ENCODE assay signal across 1 cellular context in the genomic region with DNA sequence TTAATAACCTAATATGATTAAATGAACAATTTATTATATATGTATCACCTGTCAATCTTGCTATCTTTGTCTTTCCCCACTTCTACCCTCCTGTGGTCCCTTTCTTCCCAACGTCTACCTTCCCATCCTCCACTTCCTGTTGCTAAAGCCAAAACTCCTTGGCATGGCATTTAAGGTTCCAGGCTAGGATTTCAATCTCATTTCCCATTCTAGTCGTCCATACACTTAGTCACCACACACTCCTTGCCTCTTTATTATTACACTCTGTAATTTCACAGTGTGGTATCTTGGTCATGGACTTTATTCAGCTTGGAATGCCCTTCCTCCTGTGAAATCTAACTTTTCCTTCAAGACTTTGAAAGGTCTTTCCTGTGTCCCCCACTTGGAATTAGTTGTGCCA.
TF ChIP-seq lines count a peak whose summit lies in the region.

No MANE protein-coding gene starts in this region.

TF ChIP-seq in WTC11, 78 proteins besides CTCF, POLR2A, EP300 and RAD21 (continued from another document):
- TF ChIP-seq, protein P1, sequence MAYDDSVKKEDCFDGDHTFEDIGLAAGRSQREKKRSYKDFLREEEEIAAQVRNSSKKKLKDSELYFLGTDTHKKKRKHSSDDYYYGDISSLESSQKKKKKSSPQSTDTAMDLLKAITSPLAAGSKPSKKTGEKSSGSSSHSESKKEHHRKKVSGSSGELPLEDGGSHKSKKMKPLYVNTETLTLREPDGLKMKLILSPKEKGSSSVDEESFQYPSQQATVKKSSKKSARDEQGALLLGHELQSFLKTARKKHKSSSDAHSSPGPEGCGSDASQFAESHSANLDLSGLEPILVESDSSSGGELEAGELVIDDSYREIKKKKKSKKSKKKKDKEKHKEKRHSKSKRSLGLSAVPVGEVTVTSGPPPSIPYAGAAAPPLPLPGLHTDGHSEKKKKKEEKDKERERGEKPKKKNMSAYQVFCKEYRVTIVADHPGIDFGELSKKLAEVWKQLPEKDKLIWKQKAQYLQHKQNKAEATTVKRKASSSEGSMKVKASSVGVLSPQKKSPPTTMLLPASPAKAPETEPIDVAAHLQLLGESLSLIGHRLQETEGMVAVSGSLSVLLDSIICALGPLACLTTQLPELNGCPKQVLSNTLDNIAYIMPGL (CRISPR knock-in tag; IDR thresholded peaks at IDR 0.05), result no peak
- TF ChIP-seq PRRX2 (CRISPR knock-in tag; IDR thresholded peaks at IDR 0.05) (no peak), TP53 (CRISPR knock-in tag; IDR thresholded peaks at IDR 0.05) (no peak), EMX1 (CRISPR knock-in tag; IDR thresholded peaks at IDR 0.05) (no peak), ATF1 (CRISPR knock-in tag; IDR thresholded peaks at IDR 0.05) (no peak), NR3C1 (CRISPR knock-in tag; conservative IDR thresholded peaks at IDR 0.05; ENCODE audit: low read depth) (no peak), GTF2I (CRISPR knock-in tag; conservative IDR thresholded peaks at IDR 0.05) (no peak)
- TF ChIP-seq, protein P2, sequence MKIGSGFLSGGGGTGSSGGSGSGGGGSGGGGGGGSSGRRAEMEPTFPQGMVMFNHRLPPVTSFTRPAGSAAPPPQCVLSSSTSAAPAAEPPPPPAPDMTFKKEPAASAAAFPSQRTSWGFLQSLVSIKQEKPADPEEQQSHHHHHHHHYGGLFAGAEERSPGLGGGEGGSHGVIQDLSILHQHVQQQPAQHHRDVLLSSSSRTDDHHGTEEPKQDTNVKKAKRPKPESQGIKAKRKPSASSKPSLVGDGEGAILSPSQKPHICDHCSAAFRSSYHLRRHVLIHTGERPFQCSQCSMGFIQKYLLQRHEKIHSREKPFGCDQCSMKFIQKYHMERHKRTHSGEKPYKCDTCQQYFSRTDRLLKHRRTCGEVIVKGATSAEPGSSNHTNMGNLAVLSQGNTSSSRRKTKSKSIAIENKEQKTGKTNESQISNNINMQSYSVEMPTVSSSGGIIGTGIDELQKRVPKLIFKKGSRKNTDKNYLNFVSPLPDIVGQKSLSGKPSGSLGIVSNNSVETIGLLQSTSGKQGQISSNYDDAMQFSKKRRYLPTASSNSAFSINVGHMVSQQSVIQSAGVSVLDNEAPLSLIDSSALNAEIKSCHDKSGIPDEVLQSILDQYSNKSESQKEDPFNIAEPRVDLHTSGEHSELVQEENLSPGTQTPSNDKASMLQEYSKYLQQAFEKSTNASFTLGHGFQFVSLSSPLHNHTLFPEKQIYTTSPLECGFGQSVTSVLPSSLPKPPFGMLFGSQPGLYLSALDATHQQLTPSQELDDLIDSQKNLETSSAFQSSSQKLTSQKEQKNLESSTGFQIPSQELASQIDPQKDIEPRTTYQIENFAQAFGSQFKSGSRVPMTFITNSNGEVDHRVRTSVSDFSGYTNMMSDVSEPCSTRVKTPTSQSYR (CRISPR knock-in tag; IDR thresholded peaks at IDR 0.05), result no peak
- TF ChIP-seq, protein P3, sequence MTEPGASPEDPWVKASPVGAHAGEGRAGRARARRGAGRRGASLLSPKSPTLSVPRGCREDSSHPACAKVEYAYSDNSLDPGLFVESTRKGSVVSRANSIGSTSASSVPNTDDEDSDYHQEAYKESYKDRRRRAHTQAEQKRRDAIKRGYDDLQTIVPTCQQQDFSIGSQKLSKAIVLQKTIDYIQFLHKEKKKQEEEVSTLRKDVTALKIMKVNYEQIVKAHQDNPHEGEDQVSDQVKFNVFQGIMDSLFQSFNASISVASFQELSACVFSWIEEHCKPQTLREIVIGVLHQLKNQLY (CRISPR knock-in tag; IDR thresholded peaks at IDR 0.05), result no peak
- TF ChIP-seq, protein P4, sequence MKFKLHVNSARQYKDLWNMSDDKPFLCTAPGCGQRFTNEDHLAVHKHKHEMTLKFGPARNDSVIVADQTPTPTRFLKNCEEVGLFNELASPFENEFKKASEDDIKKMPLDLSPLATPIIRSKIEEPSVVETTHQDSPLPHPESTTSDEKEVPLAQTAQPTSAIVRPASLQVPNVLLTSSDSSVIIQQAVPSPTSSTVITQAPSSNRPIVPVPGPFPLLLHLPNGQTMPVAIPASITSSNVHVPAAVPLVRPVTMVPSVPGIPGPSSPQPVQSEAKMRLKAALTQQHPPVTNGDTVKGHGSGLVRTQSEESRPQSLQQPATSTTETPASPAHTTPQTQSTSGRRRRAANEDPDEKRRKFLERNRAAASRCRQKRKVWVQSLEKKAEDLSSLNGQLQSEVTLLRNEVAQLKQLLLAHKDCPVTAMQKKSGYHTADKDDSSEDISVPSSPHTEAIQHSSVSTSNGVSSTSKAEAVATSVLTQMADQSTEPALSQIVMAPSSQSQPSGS (CRISPR knock-in tag; IDR thresholded peaks at IDR 0.05; ENCODE audit: borderline replicate concordance, low read depth), result no peak
TF ChIP-seq in WTC11: peak in this region for 0.
